ENCODE assay signal across 9 cellular contexts in genomic region chr11:134270250-134270714, GRCh38. TPM values are rescaled to one million over a fixed set of nuclear protein-coding genes. Genes with fewer than 3 reads are reported as not detected.
DNase-seq lines count a peak whose midpoint lies in the region; ATAC-seq and TF ChIP-seq lines count a peak whose summit lies in the region.
"Had no signal": no experiment of that assay in that cellular context is flagged by ENCODE, and none has a peak within 500 bp of the region (broad histone marks: within the 10 kb centered on the region; RNA-seq: fewer than 3 reads in every experiment).

No MANE protein-coding gene starts in this region.

- H3K9me3 Mint-ChIP-seq in activated naive CD8-positive, alpha-beta T cell (ENCODE audit: low read depth): no peaks in the 10 kb centered on the region
- H3K9me3 Mint-ChIP-seq in neural crest cell: no peaks in the 10 kb centered on the region

- peak overlapping the region; percentile 34 for H3K4me3 Mint-ChIP-seq in activated naive CD8-positive, alpha-beta T cell
- H3K4me3 Mint-ChIP-seq in neural crest cell: no peak overlapping the region

- H3K27ac Mint-ChIP-seq in activated naive CD8-positive, alpha-beta T cell: peak overlapping the region; percentile 41
- H3K27ac Mint-ChIP-seq in neural crest cell (ENCODE audit: unreplicated experiment): no peak overlapping the region

- H3K27me3 Mint-ChIP-seq in activated naive CD8-positive, alpha-beta T cell: no peaks in the 10 kb centered on the region
- H3K27me3 Mint-ChIP-seq in neural crest cell (ENCODE audit: low read depth): peaks cover 61% of the 10 kb centered on the region

- H3K4me1 Mint-ChIP-seq in activated naive CD8-positive, alpha-beta T cell (ENCODE audit: low read depth): peaks cover 47% of the 10 kb centered on the region
- peaks cover 26% of the 10 kb centered on the region for H3K4me1 Mint-ChIP-seq in neural crest cell

- peak; percentile 36 for TF ChIP-seq CTCF in neural crest cell (conservative IDR thresholded peaks at IDR 0.05)

- ATAC-seq in HG03342 (IDR thresholded peaks at IDR 0.05; ENCODE audit: unreplicated experiment): no peak

- peaks cover 4% of the 10 kb centered on the region for H3K36me3 Mint-ChIP-seq in activated naive CD8-positive, alpha-beta T cell
- H3K36me3 Mint-ChIP-seq in neural crest cell (ENCODE audit: low read depth): no peaks in the 10 kb centered on the region

- peak; percentile 24 for DNase-seq in NK-92 treated with Interleukin-12 subunit alpha and Interleukin-12 subunit beta, amount 100 ng/mL, for 24 hours (lab: John Stamatoyannopoulos, UW)
- DNase-seq in NK-92 (lab: John Stamatoyannopoulos, UW; ENCODE audit: unreplicated experiment) (no peak), M059J (ENCODE audit: low read depth) (peak; percentile 28), neural crest cell (ENCODE audit: low read depth, low spot score) (no peak), NCI-H1436 treated with DMSO at 0.1 percent for 48 hours (lab: John Stamatoyannopoulos, UW) (no peak), HAP-1 (ENCODE audit: low spot score in 2 of 2) (no peak)

- no peaks in the 10 kb centered on the region for H3K9me3 ChIP-seq in HAP-1

- no peaks in the 10 kb centered on the region for H3K27me3 ChIP-seq in HAP-1 (ENCODE audit: low read depth)

- H3K36me3 ChIP-seq in HAP-1 (replicated peaks): no peaks in the 10 kb centered on the region

- H3K4me1 ChIP-seq in HAP-1: peaks cover 35% of the 10 kb centered on the region

- in situ Hi-C loops in HAP-1 (cut with MboI; ENCODE audit: low sequenced_read_pairs): no loop called here

- no peak overlapping the region for H3K4me3 ChIP-seq in HAP-1
- H3K4me3 ChIP-seq: skin epidermis had no signal

RNA-seq across cellular contexts. Expression of gene GLB1L3, which starts 5.9 kb away (rescaled TPM):
- total RNA-seq in M059J (2014; rRNA removed; shearing (Covaris generic)): not detected in 2 replicates
- 0.14 and 0.28 TPM in 2 replicates for total RNA-seq in neural crest cell

RNA-seq across cellular contexts. Expression of gene ACAD8, which starts 16.9 kb away (rescaled TPM):
- 11.6 and 12.0 TPM in 2 replicates for total RNA-seq in M059J (2014; rRNA removed; shearing (Covaris generic))
- total RNA-seq in neural crest cell: 28.5 and 28.7 TPM in 2 replicates

RNA-seq across cellular contexts. Expression of gene THYN1, which starts 17.1 kb away (rescaled TPM):
- 71.5 and 74.3 TPM in 2 replicates for total RNA-seq in M059J (2014; rRNA removed; shearing (Covaris generic))
- total RNA-seq in neural crest cell: 62.5 and 62.6 TPM in 2 replicates

RNA-seq across cellular contexts. Expression of gene VPS26B, which starts 45.8 kb away (rescaled TPM):
- 22.6 and 33.7 TPM in 2 replicates for total RNA-seq in M059J (2014; rRNA removed; shearing (Covaris generic))
- total RNA-seq in neural crest cell: 45.6 and 47.8 TPM in 2 replicates

RNA-seq across cellular contexts. Expression of gene NCAPD3, which starts 46.5 kb away (rescaled TPM):
- total RNA-seq in M059J (2014; rRNA removed; shearing (Covaris generic)): 47.7 and 69.1 TPM in 2 replicates
- 53.6 and 53.8 TPM in 2 replicates for total RNA-seq in neural crest cell

Comparison
In these comparisons a context has a peak if more than half of its experiments do, and no peak if none do; other contexts are left out.
1. DNase-seq: peak in NK-92 treated with Interleukin-12 subunit alpha and Interleukin-12 subunit beta, amount 100 ng/mL, for 24 hours (single experiment) and M059J (single experiment); none in NK-92 (single experiment), neural crest cell (single experiment), NCI-H1436 treated with DMSO at 0.1 percent for 48 hours (single experiment) and HAP-1 (0 of 2).